In genomic region chr9:111914749-111915424, GRCh38 we compare ENCODE assay signal across 11 cellular contexts. TPM values are rescaled to one million over a fixed set of nuclear protein-coding genes. Genes with fewer than 3 reads are reported as not detected.
DNase-seq lines count a peak whose midpoint lies in the region; ATAC-seq and TF ChIP-seq lines count a peak whose summit lies in the region.
"Had no signal": no experiment of that assay in that cellular context is flagged by ENCODE, and none has a peak within 500 bp of the region (broad histone marks: within the 10 kb centered on the region; RNA-seq: fewer than 3 reads in every experiment).

No MANE protein-coding gene starts in this region.

- no peaks in the 10 kb centered on the region for H3K27me3 Mint-ChIP-seq in stimulated activated naive CD8-positive, alpha-beta T cell treated with anti-CD3 and anti-CD28 coated beads, Interleukin-15, amount 100 ng/mL, for 72 hours

- peak overlapping the region; percentile 55 to 96 for H3K27ac Mint-ChIP-seq in stimulated activated naive CD8-positive, alpha-beta T cell treated with anti-CD3 and anti-CD28 coated beads, Interleukin-15, amount 100 ng/mL, for 72 hours

- H3K4me1 Mint-ChIP-seq in stimulated activated naive CD8-positive, alpha-beta T cell treated with anti-CD3 and anti-CD28 coated beads, Interleukin-15, amount 100 ng/mL, for 72 hours, result peaks cover 84% of the 10 kb centered on the region

- H3K9me3 ChIP-seq in right cardiac atrium (ENCODE audit: control insufficient read depth, low read length), result no peaks in the 10 kb centered on the region
- H3K9me3 ChIP-seq: heart right ventricle, psoas muscle had no signal

- H3K9me3 Mint-ChIP-seq in stimulated activated naive CD8-positive, alpha-beta T cell treated with anti-CD3 and anti-CD28 coated beads, Interleukin-15, amount 100 ng/mL, for 72 hours, result no peaks in the 10 kb centered on the region

- no peak for TF ChIP-seq CTCF in choroid plexus epithelial cell (conservative IDR thresholded peaks at IDR 0.05; ENCODE audit: low read depth, low read length)

- ATAC-seq in Right ventricle myocardium superior (ENCODE audit: poor library complexity) (peak; percentile 68), right cardiac atrium (no peak), GM21367 (IDR thresholded peaks at IDR 0.05; ENCODE audit: unreplicated experiment) (no peak), GM18502 (IDR thresholded peaks at IDR 0.05; ENCODE audit: poor library complexity, unreplicated experiment) (no peak), GM18861 (IDR thresholded peaks at IDR 0.05; ENCODE audit: unreplicated experiment) (no peak)
- peak; percentile 70 for ATAC-seq in stimulated activated naive CD8-positive, alpha-beta T cell treated with anti-CD3 and anti-CD28 coated beads, Interleukin-15, amount 100 ng/mL, for 72 hours

- intact Hi-C loops in Right ventricle myocardium superior (cut with DNase I) (no loop called here), right cardiac atrium (cut with DNase I) (no loop called here)

- peak overlapping the region; percentile 70 for H3K4me3 Mint-ChIP-seq in stimulated activated naive CD8-positive, alpha-beta T cell treated with anti-CD3 and anti-CD28 coated beads, Interleukin-15, amount 100 ng/mL, for 72 hours

- H3K27ac ChIP-seq in right cardiac atrium (ENCODE audit: low read length), result no peak overlapping the region
- H3K27ac ChIP-seq: psoas muscle, SK-N-MC had no signal

- 42% methylated on average over 4 of the region's 4 CpGs for WGBS in right cardiac atrium

- no peaks in the 10 kb centered on the region for H3K4me1 ChIP-seq in right cardiac atrium (ENCODE audit: control insufficient read depth, insufficient read depth, low read length)

- DNase-seq in Right ventricle myocardium superior (no peak), right cardiac atrium (no peak), NCI-H748 (lab: John Stamatoyannopoulos, UW; ENCODE audit: unreplicated experiment) (peak; percentile 77), choroid plexus epithelial cell (ENCODE audit: low read depth) (peak; percentile 61)
- no peak for DNase-seq in stimulated activated naive CD8-positive, alpha-beta T cell treated with anti-CD3 and anti-CD28 coated beads, Interleukin-15, amount 100 ng/mL, for 72 hours
- DNase-seq: heart right ventricle, psoas muscle had no signal

- no peaks in the 10 kb centered on the region for H3K27me3 ChIP-seq in right cardiac atrium (ENCODE audit: control insufficient read depth, insufficient read depth)
- H3K27me3 ChIP-seq: heart right ventricle had no signal

- no peak overlapping the region for H3K4me3 ChIP-seq in right cardiac atrium (ENCODE audit: low read length)
- no peak overlapping the region for H3K4me3 ChIP-seq in choroid plexus epithelial cell (ENCODE audit: low read depth, low read length)
- H3K4me3 ChIP-seq: heart right ventricle, psoas muscle, SK-N-MC had no signal

RNA-seq across cellular contexts. Expression of gene UGCG, which starts 18.3 kb away (rescaled TPM):
- 11.7 TPM for total RNA-seq in Right ventricle myocardium superior
- 10 to 100 TPM in 2 of 4 donors, 1 to 10 TPM in 2; 7.1 to 13.1 (median 10.1) TPM for total RNA-seq in right cardiac atrium
- 7.4 TPM for polyA plus RNA-seq in right cardiac atrium

Comparison
In these comparisons a context has a peak if more than half of its experiments do, and no peak if none do; other contexts are left out.
1. ATAC-seq: peak in Right ventricle myocardium superior (single experiment) and stimulated activated naive CD8-positive, alpha-beta T cell treated with anti-CD3 and anti-CD28 coated beads, Interleukin-15, amount 100 ng/mL, for 72 hours (single experiment); none in right cardiac atrium (0 of 2), GM21367 (single experiment), GM18502 (single experiment) and GM18861 (single experiment).
2. DNase-seq: peak in NCI-H748 (single experiment) and choroid plexus epithelial cell (single experiment); none in Right ventricle myocardium superior (single experiment), right cardiac atrium (0 of 3) and stimulated activated naive CD8-positive, alpha-beta T cell treated with anti-CD3 and anti-CD28 coated beads, Interleukin-15, amount 100 ng/mL, for 72 hours (0 of 2).